17 cellular contexts compared by ENCODE assay signal in genomic region chrX:141468940-141469339, GRCh38.
DNase-seq lines count a peak whose midpoint lies in the region; ATAC-seq, FAIRE-seq and TF ChIP-seq lines count a peak whose summit lies in the region.
"Had no signal": no experiment of that assay in that cellular context is flagged by ENCODE, and none has a peak within 500 bp of the region (broad histone marks: within the 10 kb centered on the region; RNA-seq: fewer than 3 reads in every experiment).

No MANE protein-coding gene starts in this region.

- TF ChIP-seq POLR2A in gastrocnemius medialis (IDR thresholded peaks at IDR 0.05) (no peak), GM12891 (IDR thresholded peaks at IDR 0.05; ENCODE audit: low read depth, low read length) (no peak)

- in situ Hi-C loops in gastrocnemius medialis (cut with MboI; ENCODE audit: low sequenced_read_pairs in 4 of 4): no loop called here

- no peaks in the 10 kb centered on the region for H3K36me3 Mint-ChIP-seq in activated T-cell treated with anti-CD3 and anti-CD28 coated beads, Interleukin-2, amount 50 U/mL, for 72 hours (ENCODE audit: insufficient read depth in 2 of 2)
- no peaks in the 10 kb centered on the region for H3K36me3 Mint-ChIP-seq in Caco-2 (ENCODE audit: insufficient read depth, unreplicated experiment)
- H3K36me3 Mint-ChIP-seq: activated naive CD4-positive, alpha-beta T cell treated with anti-CD3 and anti-CD28 coated beads, Interleukin-2, amount 50 U/mL, for 24 hours had no signal

- no peaks in the 10 kb centered on the region for H3K4me1 Mint-ChIP-seq in activated T-cell treated with anti-CD3 and anti-CD28 coated beads, Interleukin-2, amount 50 U/mL, for 72 hours (ENCODE audit: low read depth)
- no peaks in the 10 kb centered on the region for H3K4me1 Mint-ChIP-seq in Caco-2 (ENCODE audit: low read depth, unreplicated experiment)
- H3K4me1 Mint-ChIP-seq: activated naive CD4-positive, alpha-beta T cell treated with anti-CD3 and anti-CD28 coated beads, Interleukin-2, amount 50 U/mL, for 24 hours; B cell had no signal

- H3K4me1 ChIP-seq in gastrocnemius medialis (no peaks in the 10 kb centered on the region), Caco-2 (no peaks in the 10 kb centered on the region)

- no peaks in the 10 kb centered on the region for H3K36me3 ChIP-seq in gastrocnemius medialis
- no peaks in the 10 kb centered on the region for H3K36me3 ChIP-seq in Caco-2 (ENCODE audit: control insufficient read depth, insufficient read depth, low read length)

- intact Hi-C loops in gastrocnemius medialis (cut with DNase I; ENCODE audit: low total_unique reads): no loop called here
- intact Hi-C loops in Caco-2 (cut with micrococcal nuclease; ENCODE audit: unreplicated experiment): no loop called here

- H3K27ac ChIP-seq in gastrocnemius medialis: no peak overlapping the region

- H3K27me3 ChIP-seq in gastrocnemius medialis: no peaks in the 10 kb centered on the region
- H3K27me3 ChIP-seq in Caco-2 (replicated peaks; ENCODE audit: control insufficient read depth, insufficient read depth, low read length): no peaks in the 10 kb centered on the region

- peak; percentile 17 for DNase-seq in AG09309 (ENCODE audit: low read depth)
- peak; percentile 69 for DNase-seq in M059J (ENCODE audit: low read depth)
- DNase-seq in dedifferentiated amniotic fluid mesenchymal stem cell (ENCODE audit: extremely low spot score): peak; percentile 18
- DNase-seq in kidney tubule cell (ENCODE audit: low spot score): peak; percentile 59
- no peak for DNase-seq in activated T-cell treated with anti-CD3 and anti-CD28 coated beads, Interleukin-2, amount 50 U/mL, for 72 hours
- DNase-seq in gastrocnemius medialis: no peak
- no peak for DNase-seq in GM12891 (ENCODE audit: insufficient read length, low spot score)
- no peak for DNase-seq in Caco-2
- DNase-seq: activated CD4-positive, alpha-beta T cell treated with anti-CD3 and anti-CD28 coated beads for 1 hour; activated CD8-positive, alpha-beta memory T cell treated with anti-CD3 and anti-CD28 coated beads, Interleukin-2, amount 50 U/mL, for 48 hours; erythroblast; Kasumi-1; NCI-H187 treated with DMSO at 0.1 percent for 48 hours; stimulated activated naive CD8-positive, alpha-beta T cell treated with anti-CD3 and anti-CD28 coated beads, Interleukin-15, Interleukin-2, amounts not matched to agents 100 U/mL and 50 U/mL, for 24 hours had no signal

- H3K27me3 Mint-ChIP-seq in activated T-cell treated with anti-CD3 and anti-CD28 coated beads, Interleukin-2, amount 50 U/mL, for 72 hours (ENCODE audit: low read depth): peaks cover 10% of the 10 kb centered on the region
- H3K27me3 Mint-ChIP-seq in Caco-2 (ENCODE audit: insufficient read depth, unreplicated experiment): no peaks in the 10 kb centered on the region
- H3K27me3 Mint-ChIP-seq: activated naive CD4-positive, alpha-beta T cell treated with anti-CD3 and anti-CD28 coated beads, Interleukin-2, amount 50 U/mL, for 24 hours; B cell had no signal

- peaks cover 3 to 4% of the 10 kb centered on the region in 2 donors for H3K9me3 Mint-ChIP-seq in activated T-cell treated with anti-CD3 and anti-CD28 coated beads, Interleukin-2, amount 50 U/mL, for 72 hours
- no peaks in the 10 kb centered on the region for H3K9me3 Mint-ChIP-seq in Caco-2 (ENCODE audit: unreplicated experiment)
- H3K9me3 Mint-ChIP-seq: activated naive CD4-positive, alpha-beta T cell treated with anti-CD3 and anti-CD28 coated beads, Interleukin-2, amount 50 U/mL, for 24 hours had no signal

- no peak overlapping the region for H3K27ac Mint-ChIP-seq in activated T-cell treated with anti-CD3 and anti-CD28 coated beads, Interleukin-2, amount 50 U/mL, for 72 hours
- H3K27ac Mint-ChIP-seq in Caco-2 (ENCODE audit: unreplicated experiment): no peak overlapping the region
- H3K27ac Mint-ChIP-seq: activated naive CD4-positive, alpha-beta T cell treated with anti-CD3 and anti-CD28 coated beads, Interleukin-2, amount 50 U/mL, for 24 hours; B cell had no signal

- CTCF ChIA-PET in Caco-2 (lab: Charles Lee): no interaction called here

- no TSS peak for BruUV-seq in Caco-2 (replicated peaks; lab: Mats Ljungman, UMichigan)

- no peak for ATAC-seq in activated T-cell treated with anti-CD3 and anti-CD28 coated beads, Interleukin-2, amount 50 U/mL, for 72 hours (replicated peaks in 1 of 2)
- ATAC-seq in gastrocnemius medialis: no peak
- ATAC-seq: stimulated activated naive CD8-positive, alpha-beta T cell treated with anti-CD3 and anti-CD28 coated beads, Interleukin-15, Interleukin-2, amounts not matched to agents 100 U/mL and 50 U/mL, for 24 hours had no signal

- H3K9me3 ChIP-seq in gastrocnemius medialis (no peaks in the 10 kb centered on the region), Caco-2 (no peaks in the 10 kb centered on the region)

- no peak overlapping the region for H3K4me3 ChIP-seq in AG09309 (ENCODE audit: control insufficient read depth, low read depth, low read length)
- no peak overlapping the region for H3K4me3 ChIP-seq in gastrocnemius medialis
- no peak overlapping the region for H3K4me3 ChIP-seq in Caco-2 (ENCODE audit: low read depth, low read length)
- H3K4me3 ChIP-seq: smooth muscle cell had no signal

- POLR2A ChIA-PET in Caco-2 (lab: Charles Lee): no interaction called here

- no peak for TF ChIP-seq CTCF in AG09309 (IDR thresholded peaks at IDR 0.05; ENCODE audit: control insufficient read depth, insufficient read depth, low read depth, low read length, missing control alignments)
- TF ChIP-seq CTCF in gastrocnemius medialis (IDR thresholded peaks at IDR 0.05 in 4 of 5, conservative IDR thresholded peaks at IDR 0.05 in 1 of 5): no peak
- TF ChIP-seq CTCF in Caco-2 (IDR thresholded peaks at IDR 0.05; ENCODE audit: insufficient read depth in 1 of 2, low read depth in 1 of 2, low read length in 1 of 2, severe bottlenecking in 1 of 2, unreplicated experiment in 1 of 2): no peak

- no peak for FAIRE-seq in GM12891 (lab: Jason Lieb, UNC)

- no peak overlapping the region for H3K4me3 Mint-ChIP-seq in activated T-cell treated with anti-CD3 and anti-CD28 coated beads, Interleukin-2, amount 50 U/mL, for 72 hours
- H3K4me3 Mint-ChIP-seq in Caco-2 (ENCODE audit: unreplicated experiment): no peak overlapping the region
- H3K4me3 Mint-ChIP-seq: activated naive CD4-positive, alpha-beta T cell treated with anti-CD3 and anti-CD28 coated beads, Interleukin-2, amount 50 U/mL, for 24 hours; B cell had no signal

TF ChIP-seq in GM12891, 5 proteins besides CTCF, POLR2A, EP300 and RAD21:
- TF ChIP-seq TAF1 (IDR thresholded peaks at IDR 0.05; ENCODE audit: low read depth, low read length) (no peak), SPI1 (IDR thresholded peaks at IDR 0.05; ENCODE audit: low read depth, low read length) (no peak), POLR2AphosphoS5 (IDR thresholded peaks at IDR 0.05; ENCODE audit: low read depth, low read length) (no peak), POU2F2 (IDR thresholded peaks at IDR 0.05; ENCODE audit: low read depth, low read length) (no peak), PAX5 (IDR thresholded peaks at IDR 0.05; ENCODE audit: insufficient read depth, low read length, severe bottlenecking) (no peak)

Comparison
In these comparisons a context has a peak if more than half of its experiments do, and no peak if none do; other contexts are left out.
1. DNase-seq: peak in AG09309 (single experiment), M059J (single experiment), dedifferentiated amniotic fluid mesenchymal stem cell (single experiment) and kidney tubule cell (single experiment); none in activated T-cell treated with anti-CD3 and anti-CD28 coated beads, Interleukin-2, amount 50 U/mL, for 72 hours (0 of 2), gastrocnemius medialis (0 of 2), GM12891 (single experiment) and Caco-2 (0 of 2).